14 cellular contexts compared by ENCODE assay signal in the genomic region with DNA sequence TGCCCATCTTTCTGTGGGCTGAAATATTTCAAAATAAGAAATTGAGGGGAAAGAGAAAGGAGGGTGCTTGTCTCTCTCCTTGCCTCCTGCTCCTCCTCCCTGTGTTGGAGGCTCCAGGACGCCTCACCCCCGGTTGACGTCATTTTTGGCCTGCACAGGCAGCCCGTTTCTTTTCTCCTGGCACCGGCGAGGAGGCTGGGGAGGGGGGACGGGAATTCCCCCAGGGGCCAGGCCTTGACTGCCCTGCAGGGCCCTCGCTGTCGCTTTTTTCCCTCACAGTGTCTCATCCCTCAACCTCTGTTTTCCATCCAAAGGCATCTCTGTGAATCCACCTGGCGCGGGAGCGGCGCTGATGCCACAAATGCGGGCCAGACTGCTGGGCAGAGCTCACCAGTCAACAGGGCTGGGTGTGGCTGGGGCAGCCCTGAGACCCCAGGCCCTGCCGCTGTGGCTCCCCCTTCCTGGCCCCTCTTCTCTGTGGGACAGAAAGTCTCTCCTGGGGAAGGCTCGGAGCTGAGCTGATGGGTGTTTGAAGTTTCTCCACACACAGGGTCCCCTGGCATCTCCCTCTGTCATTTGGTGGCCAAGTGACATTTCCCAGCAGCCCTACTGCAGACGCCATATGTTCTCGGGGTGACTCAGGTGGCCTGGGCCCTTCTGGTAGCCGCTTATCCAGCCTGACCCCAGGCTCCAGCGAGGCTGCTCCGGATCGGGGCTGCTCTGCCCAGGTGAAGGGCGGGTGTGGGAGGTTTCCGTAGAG. TPM values are rescaled to one million over a fixed set of nuclear protein-coding genes. Genes with fewer than 3 reads are reported as not detected.
DNase-seq lines count a peak whose midpoint lies in the region; ATAC-seq, FAIRE-seq and TF ChIP-seq lines count a peak whose summit lies in the region.
"Had no signal": no experiment of that assay in that cellular context is flagged by ENCODE, and none has a peak within 500 bp of the region (broad histone marks: within the 10 kb centered on the region; RNA-seq: fewer than 3 reads in every experiment).

No MANE protein-coding gene starts in this region.

- no peak overlapping the region for H2AFZ ChIP-seq in keratinocyte (ENCODE audit: control insufficient read depth, low read length)

- peak overlapping the region; percentile 59 to 93; a peak in 5 of 6 replicates for H3K27ac ChIP-seq in A549
- no peak overlapping the region for H3K27ac ChIP-seq in HEK293 (ENCODE audit: extremely low read depth, low read depth, low read length)
- no peak overlapping the region for H3K27ac ChIP-seq in keratinocyte (ENCODE audit: control insufficient read depth, insufficient read depth, low read length)

- peak overlapping the region; percentile 46 for H3K9ac ChIP-seq in keratinocyte (ENCODE audit: control insufficient read depth, extremely low read depth, insufficient read depth, low read length)

- H3K4me1 ChIP-seq in A549: peaks cover 53% of the 10 kb centered on the region
- peaks cover 6% of the 10 kb centered on the region; the same call in 1 of the 2 replicates for H3K4me1 ChIP-seq in HEK293 (ENCODE audit: control insufficient read depth, insufficient read depth, low read length)
- H3K4me1 ChIP-seq in keratinocyte (ENCODE audit: control insufficient read depth, extremely low read depth, insufficient read depth, low read length): peaks cover 32% of the 10 kb centered on the region
- H3K4me1 ChIP-seq: HAP-1 had no signal

- no peak for TF ChIP-seq RAD21 in A549 (conservative IDR thresholded peaks at IDR 0.05 in 1 of 2, IDR thresholded peaks at IDR 0.05 in 1 of 2)

- in situ Hi-C loops in astrocyte of the spinal cord (cut with HindIII; ENCODE audit: low sequenced_read_pairs): no loop called here

- H3K27me3 ChIP-seq in keratinocyte (ENCODE audit: control insufficient read depth, extremely low read depth, insufficient read depth, low read length): no peaks in the 10 kb centered on the region

- H3K9me3 ChIP-seq in A549 (no peaks in the 10 kb centered on the region), HEK293 (ENCODE audit: control insufficient read depth, insufficient read depth, low read depth, low read length) (no peaks in the 10 kb centered on the region), keratinocyte (ENCODE audit: control insufficient read depth, low read depth, low read length) (no peaks in the 10 kb centered on the region)
- H3K9me3 ChIP-seq: HAP-1 had no signal

- no peak for TF ChIP-seq POLR2A in A549 (IDR thresholded peaks at IDR 0.05; ENCODE audit: low read length)

- TF ChIP-seq EP300 in A549 (IDR thresholded peaks at IDR 0.05): no peak

- no peaks in the 10 kb centered on the region for H4K20me1 ChIP-seq in keratinocyte (ENCODE audit: control insufficient read depth, extremely low read depth, insufficient read depth, low read length)

- no peak overlapping the region for H3K4me3 ChIP-seq in A549
- no peak overlapping the region for H3K4me3 ChIP-seq in HEK293 (ENCODE audit: low read depth, low read length)
- no peak overlapping the region for H3K4me3 ChIP-seq in astrocyte of the spinal cord (ENCODE audit: low read depth, low read length)
- no peak overlapping the region for H3K4me3 ChIP-seq in keratinocyte (ENCODE audit: control insufficient read depth in 2 of 3, extremely low read depth in 1 of 3, insufficient read depth in 2 of 3, low read depth in 1 of 3, low read length in 3 of 3)
- H3K4me3 ChIP-seq: HAP-1 had no signal

- peaks cover 0 to 1% of the 10 kb centered on the region in 2 experiments; a peak in 1 of 3 replicates for H3K36me3 ChIP-seq in HEK293 (ENCODE audit: control insufficient read depth in 2 of 2, insufficient read depth in 1 of 2, low read length in 2 of 2)
- H3K36me3 ChIP-seq in keratinocyte (ENCODE audit: control insufficient read depth in 2 of 2, extremely low read depth in 1 of 2, insufficient read depth in 2 of 2, low read length in 2 of 2): no peaks in the 10 kb centered on the region
- H3K36me3 ChIP-seq: HAP-1 had no signal

- CTCF ChIA-PET in A549 (lab: Yijun Ruan, JAX): interaction anchor here (0.6 to 33.2 kb wide), 3 partner anchors 14 to 132 kb away, joined by 3 to 794 read pairs (median 198); a partner anchor contains a TSS
- CTCF ChIA-PET in HEK293 (lab: Yijun Ruan, JAX): no interaction called here

- no peaks in the 10 kb centered on the region for H3K79me2 ChIP-seq in keratinocyte (ENCODE audit: control insufficient read depth, insufficient read depth, low read length)

- WGBS in A549 (ENCODE audit: missing lambda C conversion rate): 65% methylated on average over 24 of the region's 24 CpGs

- H3K9me1 ChIP-seq in keratinocyte (ENCODE audit: control insufficient read depth, extremely low read depth, insufficient read depth, low read length): peaks cover 2% of the 10 kb centered on the region

- H3K4me2 ChIP-seq in A549 (peak overlapping the region; percentile 22), keratinocyte (ENCODE audit: control insufficient read depth, extremely low read depth, insufficient read depth, low read depth, low read length) (peak overlapping the region; percentile 49)

- no peak for TF ChIP-seq CTCF in A549 (IDR thresholded peaks at IDR 0.05)
- no peak for TF ChIP-seq CTCF in HEK293 (tag by site-specific recombination; IDR thresholded peaks at IDR 0.05)
- TF ChIP-seq CTCF in astrocyte of the spinal cord (IDR thresholded peaks at IDR 0.05; ENCODE audit: low read depth, low read length): no peak
- TF ChIP-seq CTCF in keratinocyte (optimal IDR thresholded peaks at IDR 0.05 in 1 of 3, IDR thresholded peaks at IDR 0.05 in 1 of 3, conservative IDR thresholded peaks at IDR 0.05 in 1 of 3; ENCODE audit: extremely low read depth in 1 of 3, insufficient read depth in 2 of 3, low read length in 3 of 3): no peak

- FAIRE-seq in A549 (lab: Jason Lieb, UNC) (no peak), keratinocyte (lab: Jason Lieb, UNC) (no peak)
- FAIRE-seq: G401.6 had no signal

- dilution Hi-C loops in keratinocyte (cut with MboI; ENCODE audit: extremely low pct_ligation_motif_present, low sequenced_read_pairs): no loop called here

- DNase-seq in A549 (ENCODE audit: low read depth in 1 of 2, low spot score in 1 of 2) (no peak), astrocyte of the spinal cord (ENCODE audit: low read depth, low spot score) (peak; percentile 29), keratinocyte (ENCODE audit: low read depth, low spot score) (no peak), foreskin melanocyte (no peak), pons (ENCODE audit: low spot score) (no peak)
- DNase-seq: activated naive CD4-positive, alpha-beta T cell treated with anti-CD3 and anti-CD28 coated beads for 36 hours; cortex of kidney; NCI-H1105; NCI-H524 treated with DMSO at 0.1 percent for 48 hours had no signal

- POLR2A ChIA-PET in A549 (lab: Yijun Ruan, JAX): no interaction called here
- POLR2A ChIA-PET in HEK293 (lab: Yijun Ruan, JAX): no interaction called here

- ATAC-seq in A549 (peak; percentile 0 to 3; a peak in 1 of 6 replicates), GM21447 (IDR thresholded peaks at IDR 0.05; ENCODE audit: unreplicated experiment) (no peak), HG03280 (IDR thresholded peaks at IDR 0.05; ENCODE audit: unreplicated experiment) (no peak)

RNA-seq across cellular contexts. Expression of a gene that starts 16.0 kb away (rescaled TPM):
- polyA plus RNA-seq in A549 (2011; rRNA removed): 79.4 and 80.5 TPM in 2 replicates
- polyA plus RNA-seq in A549 (2012; cell fraction: cytosol; rRNA removed): 316 and 327 TPM in 2 replicates
- 248 and 268 TPM in 2 replicates for polyA plus RNA-seq in A549 (2012; cell fraction: nucleus; rRNA removed)
- polyA plus RNA-seq in A549 (2017; fragmentation: RNase III; extraction: RNeasy Plus Mini Kit Qiagen cat#74134 plus additional on column Dnase treatment): 208 to 231 TPM (median 222 TPM) in 3 replicates
- polyA minus RNA-seq in A549 (2011; rRNA and poly(A)+ RNA removed): 24.3 and 28.4 TPM in 2 replicates
- 38.3 to 52.0 TPM (median 48.2 TPM) in 3 replicates for polyA plus RNA-seq in keratinocyte
- 4.8 TPM for polyA plus RNA-seq in keratinocyte (2011; ENCODE audit: low read depth)
- polyA plus RNA-seq in keratinocyte (2011; cell fraction: cytosol; rRNA removed): 19.8 and 41.7 TPM in 2 replicates
- 19.4 and 20.6 TPM in 2 replicates for polyA plus RNA-seq in keratinocyte (2011; cell fraction: nucleus; rRNA removed)
- polyA plus RNA-seq in keratinocyte (2012; ENCODE audit: low replicate concordance): 24.4 and 64.8 TPM in 2 replicates
- 7.8 to 10.6 TPM (median 9.1 TPM) in 3 replicates for polyA minus RNA-seq in keratinocyte
- polyA minus RNA-seq in keratinocyte (2011; cell fraction: cytosol; rRNA and poly(A)+ RNA removed): 30.5 TPM
- 5.0 and 6.1 TPM in 2 replicates for polyA minus RNA-seq in keratinocyte (2011; cell fraction: nucleus; rRNA and poly(A)+ RNA removed)

RNA-seq across cellular contexts. Expression of a gene that starts 16.5 kb away (rescaled TPM):
- polyA plus RNA-seq in A549 (2011; rRNA removed) (6.0 and 6.4 TPM in 2 replicates), A549 (2017; fragmentation: RNase III; extraction: RNeasy Plus Mini Kit Qiagen cat#74134 plus additional on column Dnase treatment) (19.1 to 24.5 TPM (median 21.6 TPM) in 3 replicates), keratinocyte (2.5 to 3.6 TPM (median 2.9 TPM) in 3 replicates)
- polyA plus RNA-seq in A549 (2012; cell fraction: cytosol; rRNA removed): 24.4 and 25.8 TPM in 2 replicates
- polyA plus RNA-seq in A549 (2012; cell fraction: nucleus; rRNA removed): 100 and 111 TPM in 2 replicates
- 4.9 and 7.3 TPM in 2 replicates for polyA minus RNA-seq in A549 (2011; rRNA and poly(A)+ RNA removed)
- 1.1 TPM for polyA plus RNA-seq in keratinocyte (2011; ENCODE audit: low read depth)
- polyA plus RNA-seq in keratinocyte (2011; cell fraction: cytosol; rRNA removed): 0.61 and 1.4 TPM in 2 replicates
- 5.7 and 7.1 TPM in 2 replicates for polyA plus RNA-seq in keratinocyte (2011; cell fraction: nucleus; rRNA removed)
- polyA plus RNA-seq in keratinocyte (2012; ENCODE audit: low replicate concordance): 1.2 and 3.5 TPM in 2 replicates
- 1.5 to 2.5 TPM (median 2.3 TPM) in 3 replicates for polyA minus RNA-seq in keratinocyte
- 3.1 TPM for polyA minus RNA-seq in keratinocyte (2011; cell fraction: cytosol; rRNA and poly(A)+ RNA removed)
- polyA minus RNA-seq in keratinocyte (2011; cell fraction: nucleus; rRNA and poly(A)+ RNA removed): 1.5 and 3.7 TPM in 2 replicates

RNA-seq across cellular contexts. Expression of a gene that starts 24.8 kb away (rescaled TPM):
- 9.9 and 11.9 TPM in 2 replicates for polyA plus RNA-seq in A549 (2011; rRNA removed)
- 53.3 and 57.6 TPM in 2 replicates for polyA plus RNA-seq in A549 (2012; cell fraction: cytosol; rRNA removed)
- 101 and 106 TPM in 2 replicates for polyA plus RNA-seq in A549 (2012; cell fraction: nucleus; rRNA removed)
- 19.9 to 21.0 TPM (median 20.4 TPM) in 3 replicates for polyA plus RNA-seq in A549 (2017; fragmentation: RNase III; extraction: RNeasy Plus Mini Kit Qiagen cat#74134 plus additional on column Dnase treatment)
- polyA minus RNA-seq in A549 (2011; rRNA and poly(A)+ RNA removed): 8.4 and 9.7 TPM in 2 replicates
- 10.2 to 23.0 TPM (median 12.3 TPM) in 3 replicates for polyA plus RNA-seq in keratinocyte
- 1.6 TPM for polyA plus RNA-seq in keratinocyte (2011; ENCODE audit: low read depth)
- polyA plus RNA-seq in keratinocyte (2011; cell fraction: cytosol; rRNA removed): 8.5 and 23.2 TPM in 2 replicates
- 8.9 and 15.0 TPM in 2 replicates for polyA plus RNA-seq in keratinocyte (2011; cell fraction: nucleus; rRNA removed)
- polyA plus RNA-seq in keratinocyte (2012; ENCODE audit: low replicate concordance): 4.1 and 10.1 TPM in 2 replicates
- 3.7 to 34.6 TPM (median 7.4 TPM) in 3 replicates for polyA minus RNA-seq in keratinocyte
- 31.1 TPM for polyA minus RNA-seq in keratinocyte (2011; cell fraction: cytosol; rRNA and poly(A)+ RNA removed)
- polyA minus RNA-seq in keratinocyte (2011; cell fraction: nucleus; rRNA and poly(A)+ RNA removed): 3.2 and 5.4 TPM in 2 replicates

RNA-seq across cellular contexts. Expression of a gene that starts 29.2 kb away (rescaled TPM):
- polyA plus RNA-seq in A549 (2011; rRNA removed) (10.3 and 12.3 TPM in 2 replicates), A549 (2017; fragmentation: RNase III; extraction: RNeasy Plus Mini Kit Qiagen cat#74134 plus additional on column Dnase treatment) (24.5 to 29.4 TPM (median 25.7 TPM) in 3 replicates), keratinocyte (5.2 to 8.3 TPM (median 6.7 TPM) in 3 replicates)
- 32.0 and 44.5 TPM in 2 replicates for polyA plus RNA-seq in A549 (2012; cell fraction: cytosol; rRNA removed)
- polyA plus RNA-seq in A549 (2012; cell fraction: nucleus; rRNA removed): 105 and 122 TPM in 2 replicates
- polyA minus RNA-seq in A549 (2011; rRNA and poly(A)+ RNA removed): 16.2 and 22.6 TPM in 2 replicates
- polyA plus RNA-seq in keratinocyte (2011; ENCODE audit: low read depth): 5.0 TPM
- 3.0 and 9.1 TPM in 2 replicates for polyA plus RNA-seq in keratinocyte (2011; cell fraction: cytosol; rRNA removed)
- 8.5 and 12.9 TPM in 2 replicates for polyA plus RNA-seq in keratinocyte (2011; cell fraction: nucleus; rRNA removed)
- polyA plus RNA-seq in keratinocyte (2012; ENCODE audit: low replicate concordance): 11.5 TPM in 2 replicates
- polyA minus RNA-seq in keratinocyte: 4.7 to 10.0 TPM (median 6.3 TPM) in 3 replicates
- 24.2 TPM for polyA minus RNA-seq in keratinocyte (2011; cell fraction: cytosol; rRNA and poly(A)+ RNA removed)
- 6.4 and 8.9 TPM in 2 replicates for polyA minus RNA-seq in keratinocyte (2011; cell fraction: nucleus; rRNA and poly(A)+ RNA removed)

RNA-seq across cellular contexts. Expression of a gene that starts 30.8 kb away (rescaled TPM):
- polyA plus RNA-seq in A549 (2011; rRNA removed) (39.3 and 48.3 TPM in 2 replicates), A549 (2017; fragmentation: RNase III; extraction: RNeasy Plus Mini Kit Qiagen cat#74134 plus additional on column Dnase treatment) (62.0 to 70.7 TPM (median 69.6 TPM) in 3 replicates), keratinocyte (45.4 to 73.6 TPM (median 64.0 TPM) in 3 replicates)
- 188 and 204 TPM in 2 replicates for polyA plus RNA-seq in A549 (2012; cell fraction: cytosol; rRNA removed)
- polyA plus RNA-seq in A549 (2012; cell fraction: nucleus; rRNA removed): 208 and 243 TPM in 2 replicates
- polyA minus RNA-seq in A549 (2011; rRNA and poly(A)+ RNA removed): 46.9 and 54.2 TPM in 2 replicates
- polyA plus RNA-seq in keratinocyte (2011; ENCODE audit: low read depth): 10.2 TPM
- polyA plus RNA-seq in keratinocyte (2011; cell fraction: cytosol; rRNA removed): 59.0 and 103 TPM in 2 replicates
- polyA plus RNA-seq in keratinocyte (2011; cell fraction: nucleus; rRNA removed): 51.5 and 77.5 TPM in 2 replicates
- polyA plus RNA-seq in keratinocyte (2012; ENCODE audit: low replicate concordance): 62.1 and 118 TPM in 2 replicates
- 39.1 to 83.3 TPM (median 62.9 TPM) in 3 replicates for polyA minus RNA-seq in keratinocyte
- 41.8 TPM for polyA minus RNA-seq in keratinocyte (2011; cell fraction: cytosol; rRNA and poly(A)+ RNA removed)
- 12.2 and 13.9 TPM in 2 replicates for polyA minus RNA-seq in keratinocyte (2011; cell fraction: nucleus; rRNA and poly(A)+ RNA removed)

Comparison
In these comparisons a context has a peak if more than half of its experiments do, and no peak if none do; other contexts are left out.
1. ATAC-seq: peak in A549 (2 of 2); none in GM21447 (single experiment) and HG03280 (single experiment).
2. H3K27ac ChIP-seq: peak in A549 (2 of 2); none in HEK293 (single experiment) and keratinocyte (single experiment).